In the genomic region with DNA sequence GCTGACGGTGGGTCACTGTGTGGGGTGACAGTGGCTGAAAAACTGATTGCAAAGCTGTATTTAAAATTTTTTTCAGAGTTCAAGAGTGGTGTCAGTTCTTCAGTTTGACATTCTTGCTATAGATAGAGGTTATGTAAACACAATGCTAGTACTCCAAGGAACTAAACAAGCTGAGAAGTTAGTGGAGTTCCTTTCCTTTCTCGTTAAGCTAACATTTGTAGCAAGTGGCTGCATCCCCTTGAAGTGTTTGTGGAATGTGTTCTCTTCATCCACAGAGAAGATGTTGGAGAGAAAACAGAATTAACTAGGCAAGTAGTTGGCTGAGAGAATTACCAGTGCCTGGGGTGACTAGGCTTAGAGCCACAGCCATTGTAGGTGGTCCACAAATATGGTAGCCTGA, we compare ENCODE assay signal across 1 cellular context.
TF ChIP-seq lines count a peak whose summit lies in the region.

No MANE protein-coding gene starts in this region.

TF ChIP-seq in IMR-90, 13 proteins besides CTCF, POLR2A, EP300 and RAD21 (continued from another document):
- TF ChIP-seq USF2 (IDR thresholded peaks at IDR 0.05; ENCODE audit: low read depth, low read length), result no peak
- no peak for TF ChIP-seq MAZ (IDR thresholded peaks at IDR 0.05; ENCODE audit: borderline replicate concordance, low read depth, low read length)
- TF ChIP-seq, protein P1, sequence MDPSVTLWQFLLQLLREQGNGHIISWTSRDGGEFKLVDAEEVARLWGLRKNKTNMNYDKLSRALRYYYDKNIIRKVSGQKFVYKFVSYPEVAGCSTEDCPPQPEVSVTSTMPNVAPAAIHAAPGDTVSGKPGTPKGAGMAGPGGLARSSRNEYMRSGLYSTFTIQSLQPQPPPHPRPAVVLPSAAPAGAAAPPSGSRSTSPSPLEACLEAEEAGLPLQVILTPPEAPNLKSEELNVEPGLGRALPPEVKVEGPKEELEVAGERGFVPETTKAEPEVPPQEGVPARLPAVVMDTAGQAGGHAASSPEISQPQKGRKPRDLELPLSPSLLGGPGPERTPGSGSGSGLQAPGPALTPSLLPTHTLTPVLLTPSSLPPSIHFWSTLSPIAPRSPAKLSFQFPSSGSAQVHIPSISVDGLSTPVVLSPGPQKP (IDR thresholded peaks at IDR 0.05; ENCODE audit: borderline replicate concordance, low read depth, low read length), result no peak
- no peak for TF ChIP-seq CEBPB (IDR thresholded peaks at IDR 0.05; ENCODE audit: low read depth, low read length)
- TF ChIP-seq CHD1 (IDR thresholded peaks at IDR 0.05; ENCODE audit: low read depth, low read length), result no peak
- no peak for TF ChIP-seq RFX5 (IDR thresholded peaks at IDR 0.05; ENCODE audit: low read depth, low read length)
- TF ChIP-seq FOS (IDR thresholded peaks at IDR 0.05; ENCODE audit: low read depth, low read length), result no peak
- no peak for TF ChIP-seq SMC3 (IDR thresholded peaks at IDR 0.05; ENCODE audit: low read depth, low read length)
- no peak for TF ChIP-seq BHLHE40 (IDR thresholded peaks at IDR 0.05; ENCODE audit: low read depth, low read length)
